Comparison of ENCODE assay signal across 20 cellular contexts in genomic region chr7:85600425-85600824, GRCh38.
DNase-seq lines count a peak whose midpoint lies in the region; ATAC-seq and TF ChIP-seq lines count a peak whose summit lies in the region.
"Had no signal": no experiment of that assay in that cellular context is flagged by ENCODE, and none has a peak within 500 bp of the region (broad histone marks: within the 10 kb centered on the region; RNA-seq: fewer than 3 reads in every experiment).

No MANE protein-coding gene starts in this region.

- no peak for TF ChIP-seq CTCF in fibroblast of villous mesenchyme (IDR thresholded peaks at IDR 0.05; ENCODE audit: insufficient read depth, low read depth, low read length)

- DNase-seq in H4 (ENCODE audit: low spot score) (peak; percentile 25), RPMI7951 (ENCODE audit: low read depth) (peak; percentile 13), fibroblast of villous mesenchyme (ENCODE audit: low read depth) (peak; percentile 1), pons (ENCODE audit: low spot score) (peak; percentile 22), SIG-M5 (lab: John Stamatoyannopoulos, UW) (no peak)
- no peak for DNase-seq in central memory CD4-positive, alpha-beta T cell
- DNase-seq: activated CD4-positive, alpha-beta T cell treated with anti-CD3 and anti-CD28 coated beads for 4 hours; activated effector memory CD4-positive, alpha-beta T cell treated with Interleukin-2 at 50 U/mL for 16 hours; DMS153; kidney; naive thymus-derived CD8-positive, alpha-beta T cell; NCI-H187; NCI-H446 treated with DMSO at 0.1 percent for 48 hours; stimulated activated CD4-positive, alpha-beta T cell treated with anti-CD3 and anti-CD28 coated beads, Interleukin-4, amount 100 ng/mL, for 4 hours; substantia nigra had no signal

- ATAC-seq in HG02763 (IDR thresholded peaks at IDR 0.05; ENCODE audit: unreplicated experiment) (no peak), HG03108 (IDR thresholded peaks at IDR 0.05; ENCODE audit: unreplicated experiment) (no peak)
- ATAC-seq: esophagus mucosa; naive thymus-derived CD8-positive, alpha-beta T cell had no signal

- no peak overlapping the region for H3K4me3 ChIP-seq in fibroblast of villous mesenchyme (ENCODE audit: low read depth, low read length)
- H3K4me3 ChIP-seq: prostate gland, SJSA1 had no signal

Comparison
In these comparisons a context has a peak if more than half of its experiments do, and no peak if none do; other contexts are left out.
1. DNase-seq: peak in H4 (single experiment), RPMI7951 (single experiment), fibroblast of villous mesenchyme (single experiment) and pons (single experiment); none in SIG-M5 (single experiment) and central memory CD4-positive, alpha-beta T cell (single experiment).